14 cellular contexts compared by ENCODE assay signal in genomic region chr5:143011621-143012020, GRCh38.
A peak's percentile ranks its signal among the peaks of the same experiment; 100 is the strongest.
DNase-seq lines count a peak whose midpoint lies in the region; ATAC-seq and TF ChIP-seq lines count a peak whose summit lies in the region.
"Had no signal": no experiment of that assay in that cellular context is flagged by ENCODE, and none has a peak within 500 bp of the region (broad histone marks: within the 10 kb centered on the region; RNA-seq: fewer than 3 reads in every experiment).

No MANE protein-coding gene starts in this region.

- no peak for TF ChIP-seq CTCF in foreskin keratinocyte (conservative IDR thresholded peaks at IDR 0.05)

- no peak for ATAC-seq in foreskin keratinocyte
- ATAC-seq in GM21360 (IDR thresholded peaks at IDR 0.05; ENCODE audit: unreplicated experiment), result no peak
- ATAC-seq in HG02840 (IDR thresholded peaks at IDR 0.05; ENCODE audit: low FRiP score, unreplicated experiment), result no peak
- ATAC-seq: left ventricle myocardium superior, psoas muscle had no signal

- peaks cover 22% of the 10 kb centered on the region for H3K4me1 ChIP-seq in foreskin keratinocyte
- H3K4me1 ChIP-seq: colonic mucosa had no signal

- no peaks in the 10 kb centered on the region for H3K27me3 ChIP-seq in foreskin keratinocyte
- H3K27me3 ChIP-seq: colonic mucosa, tibial nerve had no signal

- in situ Hi-C loops in ACHN (cut with HindIII; ENCODE audit: low pct_ligation_motif_present, low pct_unique_long_range_greater_than_20kb, low sequenced_read_pairs), result no loop called here

- DNase-seq in ACHN (peak; percentile 52), EL (peak; percentile 68), SHP77 (lab: John Stamatoyannopoulos, UW) (peak; percentile 84 to 87), foreskin keratinocyte (no peak), globus pallidus (ENCODE audit: low spot score) (no peak), DMS114 treated with DMSO at 0.1 percent for 48 hours (lab: John Stamatoyannopoulos, UW; ENCODE audit: unreplicated experiment) (no peak)
- DNase-seq: Calu3, colonic mucosa, left ventricle myocardium superior, NCI-H1694 treated with DMSO at 0.1 percent for 48 hours, psoas muscle had no signal

- peak overlapping the region; percentile 5 for H3K27ac ChIP-seq in foreskin keratinocyte
- H3K27ac ChIP-seq: colonic mucosa, psoas muscle, tibial nerve had no signal

Comparison
In these comparisons a context has a peak if more than half of its experiments do, and no peak if none do; other contexts are left out.
1. DNase-seq: peak in ACHN (single experiment), EL (single experiment) and SHP77 (2 of 2); none in foreskin keratinocyte (0 of 2), globus pallidus (single experiment) and DMS114 treated with DMSO at 0.1 percent for 48 hours (single experiment).